ENCODE assay signal across 1 cellular context in the genomic region with DNA sequence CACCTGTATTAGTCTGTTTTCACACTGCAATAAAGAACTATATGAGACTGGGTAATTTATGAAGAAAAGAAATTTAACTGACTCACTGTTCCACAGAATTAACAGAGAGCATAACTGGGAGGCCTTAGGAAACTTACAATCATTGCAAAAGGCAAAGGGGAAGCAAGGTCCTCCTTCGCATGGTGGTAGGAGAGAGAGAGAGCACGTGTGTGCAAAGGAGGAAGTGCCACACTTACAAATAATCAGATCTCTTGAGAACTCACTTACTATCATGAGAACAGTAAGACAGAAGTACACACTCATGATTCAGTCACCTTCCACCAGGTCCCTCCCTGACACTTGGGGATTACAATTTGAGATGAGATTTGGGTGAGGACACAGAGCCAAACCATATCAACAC.
TF ChIP-seq lines count a peak whose summit lies in the region.

No MANE protein-coding gene starts in this region.

TF ChIP-seq in GM23338, 12 proteins besides CTCF, POLR2A, EP300 and RAD21 (continued from another document):
- TF ChIP-seq, protein P1, sequence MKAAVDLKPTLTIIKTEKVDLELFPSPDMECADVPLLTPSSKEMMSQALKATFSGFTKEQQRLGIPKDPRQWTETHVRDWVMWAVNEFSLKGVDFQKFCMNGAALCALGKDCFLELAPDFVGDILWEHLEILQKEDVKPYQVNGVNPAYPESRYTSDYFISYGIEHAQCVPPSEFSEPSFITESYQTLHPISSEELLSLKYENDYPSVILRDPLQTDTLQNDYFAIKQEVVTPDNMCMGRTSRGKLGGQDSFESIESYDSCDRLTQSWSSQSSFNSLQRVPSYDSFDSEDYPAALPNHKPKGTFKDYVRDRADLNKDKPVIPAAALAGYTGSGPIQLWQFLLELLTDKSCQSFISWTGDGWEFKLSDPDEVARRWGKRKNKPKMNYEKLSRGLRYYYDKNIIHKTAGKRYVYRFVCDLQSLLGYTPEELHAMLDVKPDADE (IDR thresholded peaks at IDR 0.05): no peak
- TF ChIP-seq NANOG (IDR thresholded peaks at IDR 0.05; ENCODE audit: borderline replicate concordance) (no peak), EZH2phosphoT487 (IDR thresholded peaks at IDR 0.05; ENCODE audit: unreplicated experiment) (no peak)
TF ChIP-seq in GM23338: peak in this region for 0.
